ENCODE assay signal across 1 cellular context in the genomic region with DNA sequence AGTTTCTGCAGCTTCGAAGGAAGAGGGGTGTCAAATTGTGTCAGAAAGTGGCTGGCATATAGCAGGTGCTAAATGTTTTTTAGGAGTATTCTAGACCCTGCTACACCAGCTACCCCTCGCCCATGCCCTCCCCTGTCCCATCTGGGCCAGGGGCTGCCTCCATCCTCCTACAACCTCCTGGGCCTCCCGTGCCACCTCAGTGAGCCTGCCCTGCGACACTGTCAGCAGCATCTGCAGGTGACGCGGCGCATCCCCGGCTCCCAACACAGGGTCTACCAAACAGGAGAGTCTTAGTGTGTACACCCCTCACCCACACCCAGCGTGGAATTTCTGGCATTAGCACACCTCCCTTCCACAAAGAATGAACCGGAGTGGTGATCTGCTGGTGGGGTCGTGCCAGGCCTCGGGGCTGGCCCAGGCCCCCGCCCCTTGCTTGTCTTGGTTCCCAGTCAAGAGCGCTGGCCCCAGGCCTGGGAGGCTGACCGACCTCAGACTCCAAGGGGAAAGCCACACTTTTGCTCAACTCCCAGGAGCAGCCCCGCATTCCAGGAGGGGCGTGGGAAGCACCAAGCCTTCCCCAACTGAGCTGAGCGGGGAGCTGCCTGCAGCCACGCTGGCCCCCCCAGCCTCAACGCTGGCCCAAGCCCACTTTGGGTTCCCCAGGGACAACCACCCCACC.
TF ChIP-seq lines count a peak whose summit lies in the region.

No MANE protein-coding gene starts in this region.

TF ChIP-seq in H1, 55 proteins besides CTCF, POLR2A, EP300 and RAD21 (continued from another document):
- TF ChIP-seq SAP30 (IDR thresholded peaks at IDR 0.05; ENCODE audit: insufficient read depth, insufficient replicate concordance, low read length), result no peak
- TF ChIP-seq HDAC6 (IDR thresholded peaks at IDR 0.05; ENCODE audit: low read depth, low read length), result no peak
- no peak for TF ChIP-seq NANOG (IDR thresholded peaks at IDR 0.05; ENCODE audit: insufficient read depth, low read depth, low read length, poor library complexity, severe bottlenecking)
- no peak for TF ChIP-seq CHD1 (IDR thresholded peaks at IDR 0.05; ENCODE audit: low read depth, low read length)
- no peak for TF ChIP-seq SP1 (IDR thresholded peaks at IDR 0.05; ENCODE audit: low read depth, low read length)
- no peak for TF ChIP-seq EZH2 (IDR thresholded peaks at IDR 0.05; ENCODE audit: low read depth, low read length, severe bottlenecking)
- TF ChIP-seq, protein P1, sequence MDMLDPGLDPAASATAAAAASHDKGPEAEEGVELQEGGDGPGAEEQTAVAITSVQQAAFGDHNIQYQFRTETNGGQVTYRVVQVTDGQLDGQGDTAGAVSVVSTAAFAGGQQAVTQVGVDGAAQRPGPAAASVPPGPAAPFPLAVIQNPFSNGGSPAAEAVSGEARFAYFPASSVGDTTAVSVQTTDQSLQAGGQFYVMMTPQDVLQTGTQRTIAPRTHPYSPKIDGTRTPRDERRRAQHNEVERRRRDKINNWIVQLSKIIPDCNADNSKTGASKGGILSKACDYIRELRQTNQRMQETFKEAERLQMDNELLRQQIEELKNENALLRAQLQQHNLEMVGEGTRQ (IDR thresholded peaks at IDR 0.05; ENCODE audit: low read length), result no peak
TF ChIP-seq in H1: peak in this region for 0.
